ENCODE assay signal across 1 cellular context in the genomic region with DNA sequence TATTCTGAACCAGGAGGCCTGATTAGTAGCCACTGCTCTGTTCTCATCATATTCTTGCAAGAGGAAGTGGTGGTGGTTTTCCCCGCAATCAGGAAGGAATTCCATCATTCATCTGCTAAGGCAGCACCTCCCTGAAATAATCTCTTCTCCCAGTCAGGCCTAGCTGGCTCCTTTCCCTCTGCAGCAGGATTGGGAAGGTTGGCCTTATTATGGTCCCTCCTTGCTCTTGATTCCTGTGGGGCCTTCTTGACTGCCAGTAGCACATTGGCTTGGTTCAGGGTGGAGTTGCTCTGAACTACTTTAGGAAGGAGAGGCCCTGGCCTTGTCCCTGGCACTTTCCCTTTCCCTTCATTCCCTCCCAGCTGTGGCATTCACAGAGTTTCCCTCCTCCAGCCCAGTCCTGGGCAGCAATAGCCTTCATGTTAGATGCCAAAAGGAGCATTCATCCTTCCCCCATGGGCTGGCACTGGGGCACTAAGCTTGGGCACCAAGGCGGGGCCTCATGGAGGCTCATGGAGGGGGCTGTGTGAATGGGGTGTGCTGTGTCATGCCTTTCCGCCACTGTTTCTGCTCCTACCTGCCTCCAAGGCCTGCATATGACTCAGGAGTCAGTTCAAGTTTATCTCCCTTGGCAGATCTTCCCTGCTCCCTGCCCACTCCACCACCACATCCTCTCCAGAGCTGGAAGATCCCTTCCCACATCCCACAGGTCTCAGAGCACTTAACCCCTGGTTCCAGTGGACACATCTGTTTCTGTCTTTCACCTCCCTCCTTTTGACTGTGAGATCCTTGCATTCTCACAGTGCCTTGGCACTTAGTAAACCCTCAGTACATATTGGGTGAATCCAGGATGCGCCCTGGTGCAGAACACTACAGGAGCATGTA.
TF ChIP-seq lines count a peak whose summit lies in the region.

No MANE protein-coding gene starts in this region.

TF ChIP-seq in GM23338, 12 proteins besides CTCF, POLR2A, EP300 and RAD21:
- TF ChIP-seq, protein P1, sequence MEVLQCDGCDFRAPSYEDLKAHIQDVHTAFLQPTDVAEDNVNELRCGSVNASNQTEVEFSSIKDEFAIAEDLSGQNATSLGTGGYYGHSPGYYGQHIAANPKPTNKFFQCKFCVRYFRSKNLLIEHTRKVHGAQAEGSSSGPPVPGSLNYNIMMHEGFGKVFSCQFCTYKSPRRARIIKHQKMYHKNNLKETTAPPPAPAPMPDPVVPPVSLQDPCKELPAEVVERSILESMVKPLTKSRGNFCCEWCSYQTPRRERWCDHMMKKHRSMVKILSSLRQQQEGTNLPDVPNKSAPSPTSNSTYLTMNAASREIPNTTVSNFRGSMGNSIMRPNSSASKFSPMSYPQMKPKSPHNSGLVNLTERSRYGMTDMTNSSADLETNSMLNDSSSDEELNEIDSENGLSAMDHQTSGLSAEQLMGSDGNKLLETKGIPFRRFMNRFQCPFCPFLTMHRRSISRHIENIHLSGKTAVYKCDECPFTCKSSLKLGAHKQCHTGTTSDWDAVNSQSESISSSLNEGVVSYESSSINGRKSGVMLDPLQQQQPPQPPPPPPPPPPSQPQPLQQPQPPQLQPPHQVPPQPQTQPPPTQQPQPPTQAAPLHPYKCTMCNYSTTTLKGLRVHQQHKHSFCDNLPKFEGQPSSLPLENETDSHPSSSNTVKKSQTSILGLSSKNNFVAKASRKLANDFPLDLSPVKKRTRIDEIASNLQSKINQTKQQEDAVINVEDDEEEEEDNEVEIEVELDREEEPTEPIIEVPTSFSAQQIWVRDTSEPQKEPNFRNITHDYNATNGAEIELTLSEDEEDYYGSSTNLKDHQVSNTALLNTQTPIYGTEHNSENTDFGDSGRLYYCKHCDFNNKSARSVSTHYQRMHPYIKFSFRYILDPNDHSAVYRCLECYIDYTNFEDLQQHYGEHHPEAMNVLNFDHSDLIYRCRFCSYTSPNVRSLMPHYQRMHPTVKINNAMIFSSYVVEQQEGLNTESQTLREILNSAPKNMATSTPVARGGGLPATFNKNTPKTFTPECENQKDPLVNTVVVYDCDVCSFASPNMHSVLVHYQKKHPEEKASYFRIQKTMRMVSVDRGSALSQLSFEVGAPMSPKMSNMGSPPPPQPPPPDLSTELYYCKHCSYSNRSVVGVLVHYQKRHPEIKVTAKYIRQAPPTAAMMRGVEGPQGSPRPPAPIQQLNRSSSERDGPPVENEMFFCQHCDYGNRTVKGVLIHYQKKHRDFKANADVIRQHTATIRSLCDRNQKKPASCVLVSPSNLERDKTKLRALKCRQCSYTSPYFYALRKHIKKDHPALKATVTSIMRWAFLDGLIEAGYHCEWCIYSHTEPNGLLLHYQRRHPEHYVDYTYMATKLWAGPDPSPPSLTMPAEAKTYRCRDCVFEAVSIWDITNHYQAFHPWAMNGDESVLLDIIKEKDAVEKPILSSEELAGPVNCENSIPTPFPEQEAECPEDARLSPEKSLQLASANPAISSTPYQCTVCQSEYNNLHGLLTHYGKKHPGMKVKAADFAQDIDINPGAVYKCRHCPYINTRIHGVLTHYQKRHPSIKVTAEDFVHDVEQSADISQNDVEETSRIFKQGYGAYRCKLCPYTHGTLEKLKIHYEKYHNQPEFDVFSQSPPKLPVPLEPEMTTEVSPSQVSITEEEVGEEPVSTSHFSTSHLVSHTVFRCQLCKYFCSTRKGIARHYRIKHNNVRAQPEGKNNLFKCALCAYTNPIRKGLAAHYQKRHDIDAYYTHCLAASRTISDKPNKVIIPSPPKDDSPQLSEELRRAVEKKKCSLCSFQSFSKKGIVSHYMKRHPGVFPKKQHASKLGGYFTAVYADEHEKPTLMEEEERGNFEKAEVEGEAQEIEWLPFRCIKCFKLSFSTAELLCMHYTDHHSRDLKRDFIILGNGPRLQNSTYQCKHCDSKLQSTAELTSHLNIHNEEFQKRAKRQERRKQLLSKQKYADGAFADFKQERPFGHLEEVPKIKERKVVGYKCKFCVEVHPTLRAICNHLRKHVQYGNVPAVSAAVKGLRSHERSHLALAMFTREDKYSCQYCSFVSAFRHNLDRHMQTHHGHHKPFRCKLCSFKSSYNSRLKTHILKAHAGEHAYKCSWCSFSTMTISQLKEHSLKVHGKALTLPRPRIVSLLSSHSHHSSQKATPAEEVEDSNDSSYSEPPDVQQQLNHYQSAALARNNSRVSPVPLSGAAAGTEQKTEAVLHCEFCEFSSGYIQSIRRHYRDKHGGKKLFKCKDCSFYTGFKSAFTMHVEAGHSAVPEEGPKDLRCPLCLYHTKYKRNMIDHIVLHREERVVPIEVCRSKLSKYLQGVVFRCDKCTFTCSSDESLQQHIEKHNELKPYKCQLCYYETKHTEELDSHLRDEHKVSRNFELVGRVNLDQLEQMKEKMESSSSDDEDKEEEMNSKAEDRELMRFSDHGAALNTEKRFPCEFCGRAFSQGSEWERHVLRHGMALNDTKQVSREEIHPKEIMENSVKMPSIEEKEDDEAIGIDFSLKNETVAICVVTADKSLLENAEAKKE (CRISPR knock-in tag; IDR thresholded peaks at IDR 0.05), result no peak
- TF ChIP-seq EZH2 (IDR thresholded peaks at IDR 0.05; ENCODE audit: low read depth, unreplicated experiment), result no peak
- TF ChIP-seq EZH2phosphoT487 (IDR thresholded peaks at IDR 0.05; ENCODE audit: unreplicated experiment), result no peak
- TF ChIP-seq, protein P2, sequence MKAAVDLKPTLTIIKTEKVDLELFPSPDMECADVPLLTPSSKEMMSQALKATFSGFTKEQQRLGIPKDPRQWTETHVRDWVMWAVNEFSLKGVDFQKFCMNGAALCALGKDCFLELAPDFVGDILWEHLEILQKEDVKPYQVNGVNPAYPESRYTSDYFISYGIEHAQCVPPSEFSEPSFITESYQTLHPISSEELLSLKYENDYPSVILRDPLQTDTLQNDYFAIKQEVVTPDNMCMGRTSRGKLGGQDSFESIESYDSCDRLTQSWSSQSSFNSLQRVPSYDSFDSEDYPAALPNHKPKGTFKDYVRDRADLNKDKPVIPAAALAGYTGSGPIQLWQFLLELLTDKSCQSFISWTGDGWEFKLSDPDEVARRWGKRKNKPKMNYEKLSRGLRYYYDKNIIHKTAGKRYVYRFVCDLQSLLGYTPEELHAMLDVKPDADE (IDR thresholded peaks at IDR 0.05), result no peak
- no peak for TF ChIP-seq ZNF114 (CRISPR knock-in tag; IDR thresholded peaks at IDR 0.05)
- TF ChIP-seq, protein P3, sequence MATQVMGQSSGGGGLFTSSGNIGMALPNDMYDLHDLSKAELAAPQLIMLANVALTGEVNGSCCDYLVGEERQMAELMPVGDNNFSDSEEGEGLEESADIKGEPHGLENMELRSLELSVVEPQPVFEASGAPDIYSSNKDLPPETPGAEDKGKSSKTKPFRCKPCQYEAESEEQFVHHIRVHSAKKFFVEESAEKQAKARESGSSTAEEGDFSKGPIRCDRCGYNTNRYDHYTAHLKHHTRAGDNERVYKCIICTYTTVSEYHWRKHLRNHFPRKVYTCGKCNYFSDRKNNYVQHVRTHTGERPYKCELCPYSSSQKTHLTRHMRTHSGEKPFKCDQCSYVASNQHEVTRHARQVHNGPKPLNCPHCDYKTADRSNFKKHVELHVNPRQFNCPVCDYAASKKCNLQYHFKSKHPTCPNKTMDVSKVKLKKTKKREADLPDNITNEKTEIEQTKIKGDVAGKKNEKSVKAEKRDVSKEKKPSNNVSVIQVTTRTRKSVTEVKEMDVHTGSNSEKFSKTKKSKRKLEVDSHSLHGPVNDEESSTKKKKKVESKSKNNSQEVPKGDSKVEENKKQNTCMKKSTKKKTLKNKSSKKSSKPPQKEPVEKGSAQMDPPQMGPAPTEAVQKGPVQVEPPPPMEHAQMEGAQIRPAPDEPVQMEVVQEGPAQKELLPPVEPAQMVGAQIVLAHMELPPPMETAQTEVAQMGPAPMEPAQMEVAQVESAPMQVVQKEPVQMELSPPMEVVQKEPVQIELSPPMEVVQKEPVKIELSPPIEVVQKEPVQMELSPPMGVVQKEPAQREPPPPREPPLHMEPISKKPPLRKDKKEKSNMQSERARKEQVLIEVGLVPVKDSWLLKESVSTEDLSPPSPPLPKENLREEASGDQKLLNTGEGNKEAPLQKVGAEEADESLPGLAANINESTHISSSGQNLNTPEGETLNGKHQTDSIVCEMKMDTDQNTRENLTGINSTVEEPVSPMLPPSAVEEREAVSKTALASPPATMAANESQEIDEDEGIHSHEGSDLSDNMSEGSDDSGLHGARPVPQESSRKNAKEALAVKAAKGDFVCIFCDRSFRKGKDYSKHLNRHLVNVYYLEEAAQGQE (IDR thresholded peaks at IDR 0.05; ENCODE audit: unreplicated experiment), result no peak
- no peak for TF ChIP-seq CREB1 (CRISPR knock-in tag; IDR thresholded peaks at IDR 0.05; ENCODE audit: low read depth)
- TF ChIP-seq JUNB (IDR thresholded peaks at IDR 0.05; ENCODE audit: unreplicated experiment), result no peak
- TF ChIP-seq STAT1 (IDR thresholded peaks at IDR 0.05; ENCODE audit: unreplicated experiment), result no peak
